ENCODE assay signal across 14 cellular contexts in genomic region chr22:23138584-23139469, GRCh38. TPM values are rescaled to one million over a fixed set of nuclear protein-coding genes. Genes with fewer than 3 reads are reported as not detected.
DNase-seq lines count a peak whose midpoint lies in the region; ATAC-seq and TF ChIP-seq lines count a peak whose summit lies in the region.
"Had no signal": no experiment of that assay in that cellular context is flagged by ENCODE, and none has a peak within 500 bp of the region (broad histone marks: within the 10 kb centered on the region; RNA-seq: fewer than 3 reads in every experiment).

No MANE protein-coding gene starts in this region.

- peaks cover 10% of the 10 kb centered on the region for H3K4me1 ChIP-seq in foreskin keratinocyte

- POLR2A ChIA-PET in RWPE1 (lab: Yijun Ruan, JAX; ENCODE audit: low non-redundant PET), result no interaction called here

- peak overlapping the region; percentile 84 to 93 for H3K27ac Mint-ChIP-seq in activated naive CD4-positive, alpha-beta T cell treated with anti-CD3 and anti-CD28 coated beads, Interleukin-2, amount 50 U/mL, for 72 hours
- peak overlapping the region; percentile 23 for H3K27ac Mint-ChIP-seq in type B pancreatic cell

- H3K27me3 Mint-ChIP-seq in type B pancreatic cell, result no peaks in the 10 kb centered on the region

- peaks cover 23% of the 10 kb centered on the region for H3K4me1 Mint-ChIP-seq in type B pancreatic cell (ENCODE audit: unreplicated experiment)

- no peaks in the 10 kb centered on the region for H3K27me3 ChIP-seq in foreskin keratinocyte

- H3K27ac ChIP-seq in RWPE1 (peak overlapping the region; percentile 56), foreskin keratinocyte (peak overlapping the region; percentile 33)

- H3K4me3 Mint-ChIP-seq in type B pancreatic cell, result no peak overlapping the region

- no peak for ATAC-seq in activated naive CD4-positive, alpha-beta T cell treated with anti-CD3 and anti-CD28 coated beads, Interleukin-2, amount 50 U/mL, for 72 hours
- ATAC-seq in foreskin keratinocyte (no peak), HG03565 (IDR thresholded peaks at IDR 0.05; ENCODE audit: unreplicated experiment) (no peak)

- H3K36me3 Mint-ChIP-seq in activated naive CD4-positive, alpha-beta T cell treated with anti-CD3 and anti-CD28 coated beads, Interleukin-2, amount 50 U/mL, for 72 hours, result no peaks in the 10 kb centered on the region
- H3K36me3 Mint-ChIP-seq in type B pancreatic cell, result no peaks in the 10 kb centered on the region

- no peak for TF ChIP-seq CTCF in RWPE1 (conservative IDR thresholded peaks at IDR 0.05; ENCODE audit: low read depth)
- no peak for TF ChIP-seq CTCF in foreskin keratinocyte (conservative IDR thresholded peaks at IDR 0.05)
- TF ChIP-seq CTCF in type B pancreatic cell (conservative IDR thresholded peaks at IDR 0.05), result no peak

- CTCF ChIA-PET in RWPE1 (lab: Yijun Ruan, JAX), result interaction anchor here (0.6 to 0.8 kb wide), 3 partner anchors 17 to 183 kb away, joined by 3 to 6 read pairs (median 5); no protein-coding TSS in a partner anchor

- DNase-seq in activated naive CD4-positive, alpha-beta T cell treated with anti-CD3 and anti-CD28 coated beads, Interleukin-2, amount 50 U/mL, for 72 hours (ENCODE audit: low spot score in 2 of 2), result no peak
- DNase-seq in activated naive CD4-positive, alpha-beta T cell treated with anti-CD3 and anti-CD28 coated beads, Interleukin-2, amount 50 U/mL, for 16 hours, result no peak
- DNase-seq in RWPE1 (ENCODE audit: low spot score), result no peak
- peak; percentile 42 to 64 for DNase-seq in foreskin keratinocyte
- no peak for DNase-seq in type B pancreatic cell (ENCODE audit: extremely low spot score, unreplicated experiment)
- DNase-seq in CD1c-positive myeloid dendritic cell (ENCODE audit: extremely low spot score), result no peak
- no peak for DNase-seq in activated CD4-positive, CD25-positive, alpha-beta regulatory T cell (lab: John Stamatoyannopoulos, UW)
- DNase-seq: effector CD8-positive, alpha-beta T cell; IMR-90; NCI-H187 treated with DMSO at 0.1 percent for 48 hours; SW 1271 had no signal

- no peaks in the 10 kb centered on the region for H3K9me3 Mint-ChIP-seq in activated naive CD4-positive, alpha-beta T cell treated with anti-CD3 and anti-CD28 coated beads, Interleukin-2, amount 50 U/mL, for 72 hours
- no peaks in the 10 kb centered on the region for H3K9me3 Mint-ChIP-seq in type B pancreatic cell

RNA-seq across cellular contexts. Expression of gene RSPH14, which starts 3.0 kb away (rescaled TPM):
- under 1 TPM; 0.18 to 0.33 TPM for total RNA-seq in activated naive CD4-positive, alpha-beta T cell treated with anti-CD3 and anti-CD28 coated beads, Interleukin-2, amount 50 U/mL, for 72 hours
- total RNA-seq in foreskin keratinocyte, result not detected in 2 replicates
- polyA plus RNA-seq in foreskin keratinocyte, result 0.36 TPM in 1 of 2 replicates, not detected in the other
- total RNA-seq in type B pancreatic cell (ENCODE audit: low replicate concordance), result 0.93 and 1.5 TPM in 2 replicates
- total RNA-seq: astrocyte, glomerular endothelial cell, IMR-90 had no signal
- polyA plus RNA-seq: IMR-90 had no signal

RNA-seq across cellular contexts. Expression of gene RAB36, which starts 6.5 kb away (rescaled TPM):
- under 1 TPM in 1 of 2 donors, not detected in 1; 0.25 TPM for total RNA-seq in activated naive CD4-positive, alpha-beta T cell treated with anti-CD3 and anti-CD28 coated beads, Interleukin-2, amount 50 U/mL, for 72 hours
- total RNA-seq in foreskin keratinocyte (3.2 and 4.4 TPM in 2 replicates), type B pancreatic cell (ENCODE audit: low replicate concordance) (6.8 and 18.4 TPM in 2 replicates)
- polyA plus RNA-seq in foreskin keratinocyte, result 2.6 and 3.4 TPM in 2 replicates

RNA-seq across cellular contexts. Expression of gene BCR, which starts 41.5 kb away (rescaled TPM):
- total RNA-seq in activated naive CD4-positive, alpha-beta T cell treated with anti-CD3 and anti-CD28 coated beads, Interleukin-2, amount 50 U/mL, for 72 hours, result 10 to 100 TPM; 44.9 to 63.7 TPM
- total RNA-seq in foreskin keratinocyte, result 55.6 and 58.1 TPM in 2 replicates
- polyA plus RNA-seq in foreskin keratinocyte, result 32.6 and 37.5 TPM in 2 replicates
- total RNA-seq in type B pancreatic cell (ENCODE audit: low replicate concordance), result 61.2 and 71.6 TPM in 2 replicates

Comparison
In these comparisons a context has a peak if more than half of its experiments do, and no peak if none do; other contexts are left out.
1. DNase-seq: peak in foreskin keratinocyte (2 of 2); none in activated naive CD4-positive, alpha-beta T cell treated with anti-CD3 and anti-CD28 coated beads, Interleukin-2, amount 50 U/mL, for 72 hours (0 of 2), activated naive CD4-positive, alpha-beta T cell treated with anti-CD3 and anti-CD28 coated beads, Interleukin-2, amount 50 U/mL, for 16 hours (single experiment), RWPE1 (single experiment), type B pancreatic cell (single experiment), CD1c-positive myeloid dendritic cell (single experiment) and activated CD4-positive, CD25-positive, alpha-beta regulatory T cell (0 of 4).